In genomic region chr2:231515603-231516002, GRCh38 we compare ENCODE assay signal across 26 cellular contexts. TPM values are rescaled to one million over a fixed set of nuclear protein-coding genes. Genes with fewer than 3 reads are reported as not detected.
DNase-seq lines count a peak whose midpoint lies in the region; ATAC-seq and TF ChIP-seq lines count a peak whose summit lies in the region.
"Had no signal": no experiment of that assay in that cellular context is flagged by ENCODE, and none has a peak within 500 bp of the region (broad histone marks: within the 10 kb centered on the region; RNA-seq: fewer than 3 reads in every experiment).

No MANE protein-coding gene starts in this region.

- H3K9me3 ChIP-seq in Karpas-422 (ENCODE audit: low read length), result no peaks in the 10 kb centered on the region
- H3K9me3 ChIP-seq: thoracic aorta had no signal

- H3K9me2 ChIP-seq in Karpas-422 (replicated peaks; ENCODE audit: insufficient read depth, low read length), result no peaks in the 10 kb centered on the region

- no peaks in the 10 kb centered on the region for H3K27me3 ChIP-seq in Karpas-422 (ENCODE audit: low read length)

- intact Hi-C loops in activated naive CD4-positive, alpha-beta T cell treated with anti-CD3 and anti-CD28 coated beads for 36 hours (cut with micrococcal nuclease), result no loop called here

- TF ChIP-seq CTCF in type B pancreatic cell (conservative IDR thresholded peaks at IDR 0.05), result no peak

- no peak overlapping the region for H3K4me3 ChIP-seq in Karpas-422 (ENCODE audit: low read length)

- no peak for ATAC-seq in activated naive CD8-positive, alpha-beta T cell treated with anti-CD3 and anti-CD28 coated beads, Interleukin-2, amount 10 ng/mL, durations not matched to agents 7 days and 5 days (ENCODE audit: low read depth)
- no peak for ATAC-seq in HG03442 (IDR thresholded peaks at IDR 0.05; ENCODE audit: unreplicated experiment)
- ATAC-seq: natural killer cell treated with Interleukin-12 subunit alpha and Interleukin-12 subunit beta and Interleukin-15 and Interleukin-18, amount 100 ng/mL, for 72 hours; stimulated activated naive B cell treated with anti-CD40 and anti-IgM and Interleukin-4, amounts not matched to agents 10 μg/mL and 1 μg/mL and 100 μg/mL, for 72 hours had no signal

- no peaks in the 10 kb centered on the region for H4K20me1 ChIP-seq in Karpas-422 (ENCODE audit: insufficient read depth, low read depth, low read length)

- no peak overlapping the region for H3K9ac ChIP-seq in Karpas-422 (ENCODE audit: low read length)

- no peaks in the 10 kb centered on the region for H3K27me3 Mint-ChIP-seq in activated naive CD4-positive, alpha-beta T cell treated with anti-CD3 and anti-CD28 coated beads for 36 hours (ENCODE audit: low read depth)
- peaks cover 35% of the 10 kb centered on the region for H3K27me3 Mint-ChIP-seq in activated naive CD4-positive, alpha-beta T cell treated with anti-CD3 and anti-CD28 coated beads, Interleukin-2, amount 10 ng/mL, durations not matched to agents 7 days and 5 days
- H3K27me3 Mint-ChIP-seq in activated naive CD8-positive, alpha-beta T cell treated with anti-CD3 and anti-CD28 coated beads, Interleukin-2, amount 10 ng/mL, durations not matched to agents 7 days and 5 days, result peaks cover 24% of the 10 kb centered on the region
- H3K27me3 Mint-ChIP-seq in type B pancreatic cell, result no peaks in the 10 kb centered on the region
- H3K27me3 Mint-ChIP-seq: natural killer cell treated with Interleukin-12 subunit alpha and Interleukin-12 subunit beta and Interleukin-15 and Interleukin-18, amount 100 ng/mL, for 72 hours; stimulated activated naive B cell treated with anti-CD40 and anti-IgM and Interleukin-4, amounts not matched to agents 10 μg/mL and 1 μg/mL and 100 μg/mL, for 72 hours had no signal

- H3K79me2 ChIP-seq in Karpas-422 (ENCODE audit: low read length), result peaks cover 9% of the 10 kb centered on the region; the same call in 1 of the 2 replicates

- H3K9me3 Mint-ChIP-seq in activated naive CD4-positive, alpha-beta T cell treated with anti-CD3 and anti-CD28 coated beads for 36 hours, result no peaks in the 10 kb centered on the region
- no peaks in the 10 kb centered on the region for H3K9me3 Mint-ChIP-seq in activated naive CD4-positive, alpha-beta T cell treated with anti-CD3 and anti-CD28 coated beads, Interleukin-2, amount 10 ng/mL, durations not matched to agents 7 days and 5 days
- H3K9me3 Mint-ChIP-seq in activated naive CD8-positive, alpha-beta T cell treated with anti-CD3 and anti-CD28 coated beads, Interleukin-2, amount 10 ng/mL, durations not matched to agents 7 days and 5 days, result no peaks in the 10 kb centered on the region
- H3K9me3 Mint-ChIP-seq in type B pancreatic cell, result no peaks in the 10 kb centered on the region
- H3K9me3 Mint-ChIP-seq: dendritic cell treated with granulocyte-macrophage colony-stimulating factor and Interleukin-4, amounts not matched to agents 40 ng/mL and 50 ng/mL, for 4 days; natural killer cell treated with Interleukin-12 subunit alpha and Interleukin-12 subunit beta and Interleukin-15 and Interleukin-18, amount 100 ng/mL, for 72 hours; stimulated activated naive B cell treated with anti-CD40 and anti-IgM and Interleukin-4, amounts not matched to agents 10 μg/mL and 1 μg/mL and 100 μg/mL, for 72 hours had no signal

- H3K27ac Mint-ChIP-seq in activated naive CD4-positive, alpha-beta T cell treated with anti-CD3 and anti-CD28 coated beads for 36 hours, result no peak overlapping the region
- H3K27ac Mint-ChIP-seq in activated naive CD4-positive, alpha-beta T cell treated with anti-CD3 and anti-CD28 coated beads, Interleukin-2, amount 10 ng/mL, durations not matched to agents 7 days and 5 days, result no peak overlapping the region
- no peak overlapping the region for H3K27ac Mint-ChIP-seq in activated naive CD8-positive, alpha-beta T cell treated with anti-CD3 and anti-CD28 coated beads, Interleukin-2, amount 10 ng/mL, durations not matched to agents 7 days and 5 days
- no peak overlapping the region for H3K27ac Mint-ChIP-seq in type B pancreatic cell

- H3K36me3 Mint-ChIP-seq in activated naive CD4-positive, alpha-beta T cell treated with anti-CD3 and anti-CD28 coated beads for 36 hours (ENCODE audit: low read depth), result peaks cover 3% of the 10 kb centered on the region
- peaks cover 2% of the 10 kb centered on the region for H3K36me3 Mint-ChIP-seq in activated naive CD4-positive, alpha-beta T cell treated with anti-CD3 and anti-CD28 coated beads, Interleukin-2, amount 10 ng/mL, durations not matched to agents 7 days and 5 days
- no peaks in the 10 kb centered on the region for H3K36me3 Mint-ChIP-seq in activated naive CD8-positive, alpha-beta T cell treated with anti-CD3 and anti-CD28 coated beads, Interleukin-2, amount 10 ng/mL, durations not matched to agents 7 days and 5 days
- no peaks in the 10 kb centered on the region for H3K36me3 Mint-ChIP-seq in type B pancreatic cell
- H3K36me3 Mint-ChIP-seq: CD14-positive monocyte; natural killer cell treated with Interleukin-12 subunit alpha and Interleukin-12 subunit beta and Interleukin-15 and Interleukin-18, amount 100 ng/mL, for 72 hours; stimulated activated naive B cell treated with anti-CD40 and anti-IgM and Interleukin-4, amounts not matched to agents 10 μg/mL and 1 μg/mL and 100 μg/mL, for 72 hours had no signal

- CTCF ChIA-PET in activated naive CD4-positive, alpha-beta T cell treated with anti-CD3 and anti-CD28 coated beads for 36 hours (lab: Charles Lee), result interaction anchor here (1.9 kb wide), 1 partner anchor 33 kb away, joined by 5 read pairs; no protein-coding TSS in a partner anchor
- CTCF ChIA-PET in activated naive CD4-positive, alpha-beta T cell treated with anti-CD3 and anti-CD28 coated beads, Interleukin-2, amount 10 ng/mL, durations not matched to agents 7 days and 5 days (lab: Charles Lee), result interaction anchor here (0.6 to 1.3 kb wide), 4 partner anchors 33 to 86 kb away, joined by 3 to 5 read pairs (median 4); no protein-coding TSS in a partner anchor

- H3K4me1 Mint-ChIP-seq in activated naive CD4-positive, alpha-beta T cell treated with anti-CD3 and anti-CD28 coated beads for 36 hours (ENCODE audit: low read depth), result peaks cover 13% of the 10 kb centered on the region
- peaks cover 32% of the 10 kb centered on the region for H3K4me1 Mint-ChIP-seq in activated naive CD4-positive, alpha-beta T cell treated with anti-CD3 and anti-CD28 coated beads, Interleukin-2, amount 10 ng/mL, durations not matched to agents 7 days and 5 days
- peaks cover 24% of the 10 kb centered on the region for H3K4me1 Mint-ChIP-seq in activated naive CD8-positive, alpha-beta T cell treated with anti-CD3 and anti-CD28 coated beads, Interleukin-2, amount 10 ng/mL, durations not matched to agents 7 days and 5 days
- H3K4me1 Mint-ChIP-seq in type B pancreatic cell (ENCODE audit: unreplicated experiment), result peaks cover 35% of the 10 kb centered on the region

- DNase-seq in activated naive CD4-positive, alpha-beta T cell treated with anti-CD3 and anti-CD28 coated beads for 36 hours, result no peak
- DNase-seq in activated naive CD4-positive, alpha-beta T cell treated with anti-CD3 and anti-CD28 coated beads, Interleukin-2, amount 10 ng/mL, durations not matched to agents 7 days and 5 days, result no peak
- DNase-seq in Karpas-422 (peak; percentile 45), type B pancreatic cell (ENCODE audit: extremely low spot score, unreplicated experiment) (no peak), kidney glomerular epithelial cell (lab: John Stamatoyannopoulos, UW) (no peak), DMS153 (lab: John Stamatoyannopoulos, UW) (no peak)
- peak; percentile 12 for DNase-seq in activated naive CD8-positive, alpha-beta T cell treated with anti-CD3 and anti-CD28 coated beads, Interleukin-2, amount 10 ng/mL, durations not matched to agents 7 days and 5 days
- DNase-seq: activated CD4-positive, alpha-beta T cell treated with anti-CD3 and anti-CD28 coated beads, Interleukin-2, amount 50 U/mL, for 4 hours; anterior cingulate cortex; islet precursor cell; MV-4-11; NCI-H2171; NCI-H510A treated with DMSO at 0.1 percent for 48 hours; NK-92 treated with Interleukin-12 subunit alpha and Interleukin-12 subunit beta, amount 100 ng/mL, for 24 hours; right cardiac atrium; stimulated activated CD4-positive, alpha-beta T cell treated with anti-CD3 and anti-CD28 coated beads, Interleukin-12 subunit alpha, Interleukin-12 subunit beta, amount 100 ng/mL, for 4 hours; stimulated activated CD4-positive, alpha-beta T cell treated with anti-CD3 and anti-CD28 coated beads, Interleukin-4, amount 100 ng/mL, for 24 hours; stimulated activated naive B cell treated with anti-CD40 and anti-IgM and Interleukin-4, amounts not matched to agents 10 μg/mL and 1 μg/mL and 100 μg/mL, for 72 hours; T-helper 2 cell had no signal

- peak overlapping the region; percentile 91 for H2AFZ ChIP-seq in Karpas-422 (ENCODE audit: low read length)

- no peak overlapping the region for H3K27ac ChIP-seq in Karpas-422 (ENCODE audit: low read length)

- H3K36me3 ChIP-seq in Karpas-422 (ENCODE audit: insufficient read depth, low read length), result no peaks in the 10 kb centered on the region
- H3K36me3 ChIP-seq: thoracic aorta had no signal

- H3K4me2 ChIP-seq in Karpas-422 (ENCODE audit: low read depth, low read length, poor library complexity, severe bottlenecking), result no peak overlapping the region

- peaks cover 26% of the 10 kb centered on the region for H3K4me1 ChIP-seq in Karpas-422 (ENCODE audit: low read length)

- POLR2A ChIA-PET in activated naive CD8-positive, alpha-beta T cell treated with anti-CD3 and anti-CD28 coated beads, Interleukin-2, amount 10 ng/mL, durations not matched to agents 7 days and 5 days (lab: Charles Lee), result interaction anchor here (1.0 to 2.2 kb wide), 4 partner anchors 8 to 193 kb away, joined by 4 to 24 read pairs (median 4); partner anchors contain the start of genes NCL and PTMA

- H3K4me3 Mint-ChIP-seq in activated naive CD4-positive, alpha-beta T cell treated with anti-CD3 and anti-CD28 coated beads for 36 hours, result peak overlapping the region; percentile 9
- no peak overlapping the region for H3K4me3 Mint-ChIP-seq in activated naive CD4-positive, alpha-beta T cell treated with anti-CD3 and anti-CD28 coated beads, Interleukin-2, amount 10 ng/mL, durations not matched to agents 7 days and 5 days
- no peak overlapping the region for H3K4me3 Mint-ChIP-seq in activated naive CD8-positive, alpha-beta T cell treated with anti-CD3 and anti-CD28 coated beads, Interleukin-2, amount 10 ng/mL, durations not matched to agents 7 days and 5 days
- H3K4me3 Mint-ChIP-seq in type B pancreatic cell, result peak overlapping the region; percentile 29

RNA-seq across cellular contexts. Expression of gene NMUR1, which starts 14.6 kb away (rescaled TPM):
- not detected for total RNA-seq in activated naive CD4-positive, alpha-beta T cell treated with anti-CD3 and anti-CD28 coated beads for 36 hours
- total RNA-seq in Karpas-422 (2014; rRNA removed; shearing (Covaris generic); ENCODE audit: low replicate concordance), result not detected in 2 replicates
- total RNA-seq in activated naive CD8-positive, alpha-beta T cell treated with anti-CD3 and anti-CD28 coated beads, Interleukin-2, amount 10 ng/mL, durations not matched to agents 7 days and 5 days, result under 1 TPM; 0.89 to 0.94 TPM
- 0.10 TPM in 2 replicates for total RNA-seq in type B pancreatic cell (ENCODE audit: low replicate concordance)
- total RNA-seq: glomerular endothelial cell, RPMI7951 had no signal

RNA-seq across cellular contexts. Expression of gene NCL, which starts 51.3 kb away (rescaled TPM):
- 100 to 1,000 TPM; 908 to 911 TPM for total RNA-seq in activated naive CD4-positive, alpha-beta T cell treated with anti-CD3 and anti-CD28 coated beads for 36 hours
- total RNA-seq in Karpas-422 (2014; rRNA removed; shearing (Covaris generic); ENCODE audit: low replicate concordance), result 200 and 291 TPM in 2 replicates
- 100 to 1,000 TPM; 461 to 462 TPM for total RNA-seq in activated naive CD8-positive, alpha-beta T cell treated with anti-CD3 and anti-CD28 coated beads, Interleukin-2, amount 10 ng/mL, durations not matched to agents 7 days and 5 days
- total RNA-seq in type B pancreatic cell (ENCODE audit: low replicate concordance), result 499 and 709 TPM in 2 replicates

Comparison
In these comparisons a context has a peak if more than half of its experiments do, and no peak if none do; other contexts are left out.
1. H3K4me3 Mint-ChIP-seq: peak in activated naive CD4-positive, alpha-beta T cell treated with anti-CD3 and anti-CD28 coated beads for 36 hours (single experiment) and type B pancreatic cell (single experiment); none in activated naive CD4-positive, alpha-beta T cell treated with anti-CD3 and anti-CD28 coated beads, Interleukin-2, amount 10 ng/mL, durations not matched to agents 7 days and 5 days (single experiment) and activated naive CD8-positive, alpha-beta T cell treated with anti-CD3 and anti-CD28 coated beads, Interleukin-2, amount 10 ng/mL, durations not matched to agents 7 days and 5 days (single experiment).
2. DNase-seq: peak in Karpas-422 (single experiment) and activated naive CD8-positive, alpha-beta T cell treated with anti-CD3 and anti-CD28 coated beads, Interleukin-2, amount 10 ng/mL, durations not matched to agents 7 days and 5 days (single experiment); none in activated naive CD4-positive, alpha-beta T cell treated with anti-CD3 and anti-CD28 coated beads for 36 hours (single experiment), activated naive CD4-positive, alpha-beta T cell treated with anti-CD3 and anti-CD28 coated beads, Interleukin-2, amount 10 ng/mL, durations not matched to agents 7 days and 5 days (single experiment), type B pancreatic cell (single experiment), kidney glomerular epithelial cell (single experiment) and DMS153 (single experiment).